In genomic region chr9:92232190-92232589, GRCh38 we compare ENCODE assay signal across 19 cellular contexts.
DNase-seq lines count a peak whose midpoint lies in the region; ATAC-seq, FAIRE-seq and TF ChIP-seq lines count a peak whose summit lies in the region.
"Had no signal": no experiment of that assay in that cellular context is flagged by ENCODE, and none has a peak within 500 bp of the region (broad histone marks: within the 10 kb centered on the region; RNA-seq: fewer than 3 reads in every experiment).

No MANE protein-coding gene starts in this region.

- no peak for TF ChIP-seq RAD21 in HepG2 (CRISPR knock-in tag; IDR thresholded peaks at IDR 0.05)
- no peak for TF ChIP-seq RAD21 in K562 (CRISPR knock-in tag; conservative IDR thresholded peaks at IDR 0.05 in 1 of 2, IDR thresholded peaks at IDR 0.05 in 1 of 2)

- POLR2A ChIA-PET in HepG2 (lab: Yijun Ruan, JAX): no interaction called here
- POLR2A ChIA-PET in K562 (lab: Yijun Ruan, JAX): interaction anchor here (1.1 to 1.4 kb wide), 2 partner anchors 11 to 85 kb away, joined by 3 to 4 read pairs; no protein-coding TSS in a partner anchor

- intact Hi-C loops in HepG2 (cut with micrococcal nuclease; ENCODE audit: unreplicated experiment): no loop called here
- intact Hi-C loops in right lobe of liver (cut with DNase I): no loop called here
- intact Hi-C loops in K562 (cut with micrococcal nuclease): no loop called here

- in situ Hi-C loops in HepG2 (cut with HindIII; ENCODE audit: extremely low pct_ligation_motif_present, low pct_unique_long_range_greater_than_20kb): no loop called here
- in situ Hi-C loops in K562 (cut with MboI): no loop called here

- CTCF ChIA-PET in activated CD8-positive, alpha-beta memory T cell treated with anti-CD3 and anti-CD28 coated beads, Interleukin-2, amount 10 ng/mL, durations not matched to agents 7 days and 5 days (lab: Charles Lee): interaction anchor here (1.0 to 2.7 kb wide), 2 partner anchors 92 to 94 kb away, joined by 4 to 10 read pairs; no protein-coding TSS in a partner anchor
- CTCF ChIA-PET in HepG2 (lab: Yijun Ruan, JAX; ENCODE audit: low intra/inter-chr PET ratio, low total read pairs) (no interaction called here), K562 (lab: Yijun Ruan, JAX; ENCODE audit: low intra/inter-chr PET ratio) (no interaction called here)

- H3K4me1 ChIP-seq in HepG2 (ENCODE audit: insufficient read depth, low read length): no peaks in the 10 kb centered on the region
- no peaks in the 10 kb centered on the region for H3K4me1 ChIP-seq in right lobe of liver
- H3K4me1 ChIP-seq in K562 (replicated peaks in 1 of 2; ENCODE audit: control insufficient read depth in 2 of 2, insufficient read depth in 2 of 2, low read length in 2 of 2): no peaks in the 10 kb centered on the region
- H3K4me1 ChIP-seq: HAP-1 had no signal

- H3K4me3 Mint-ChIP-seq in activated CD8-positive, alpha-beta memory T cell treated with anti-CD3 and anti-CD28 coated beads, Interleukin-2, amount 10 ng/mL, durations not matched to agents 7 days and 5 days: no peak overlapping the region
- H3K4me3 Mint-ChIP-seq: B cell; CD4-positive, alpha-beta T cell had no signal

- H3K9ac ChIP-seq in HepG2 (ENCODE audit: insufficient read depth, low read depth, low read length) (no peak overlapping the region), K562 (ENCODE audit: insufficient read depth in 1 of 2, low read depth in 2 of 2, low read length in 2 of 2) (no peak overlapping the region)

- H3K9me3 ChIP-seq in HepG2 (ENCODE audit: low read length): no peaks in the 10 kb centered on the region
- H3K9me3 ChIP-seq in right lobe of liver: no peaks in the 10 kb centered on the region
- no peaks in the 10 kb centered on the region for H3K9me3 ChIP-seq in K562 (replicated peaks; ENCODE audit: control insufficient read depth, insufficient read depth, low read depth, low read length)
- H3K9me3 ChIP-seq: HAP-1 had no signal

- H3K27ac Mint-ChIP-seq in activated CD8-positive, alpha-beta memory T cell treated with anti-CD3 and anti-CD28 coated beads, Interleukin-2, amount 10 ng/mL, durations not matched to agents 7 days and 5 days: peak overlapping the region; percentile 2
- H3K27ac Mint-ChIP-seq: B cell; CD4-positive, alpha-beta T cell had no signal

- no peak overlapping the region for H3K4me3 ChIP-seq in HepG2 (replicated peaks in 1 of 3; ENCODE audit: insufficient read depth in 1 of 3, low read depth in 2 of 3, low read length in 3 of 3)
- H3K4me3 ChIP-seq in right lobe of liver: no peak overlapping the region
- no peak overlapping the region for H3K4me3 ChIP-seq in K562
- H3K4me3 ChIP-seq: HAP-1 had no signal

- H2AFZ ChIP-seq in HepG2 (ENCODE audit: low read length): no peak overlapping the region
- no peak overlapping the region for H2AFZ ChIP-seq in K562 (ENCODE audit: low read depth, low read length)

- TF ChIP-seq POLR2A in HepG2 (IDR thresholded peaks at IDR 0.05; ENCODE audit: insufficient read depth in 1 of 2, low read depth in 2 of 2, low read length in 2 of 2) (no peak), right lobe of liver (IDR thresholded peaks at IDR 0.05) (no peak), K562 (conservative IDR thresholded peaks at IDR 0.05) (0 out of 2 replicates have a peak, but pooled peaks have one; percentile 36)

- H3K36me3 Mint-ChIP-seq in activated CD8-positive, alpha-beta memory T cell treated with anti-CD3 and anti-CD28 coated beads, Interleukin-2, amount 10 ng/mL, durations not matched to agents 7 days and 5 days: peaks cover 53% of the 10 kb centered on the region

- peaks cover 9 to 49% of the 10 kb centered on the region in 2 experiments for H3K36me3 ChIP-seq in HepG2 (replicated peaks in 1 of 2; ENCODE audit: control insufficient read depth in 1 of 2, insufficient read depth in 2 of 2, low read length in 2 of 2)
- peaks cover 0 to 22% (median 4%) of the 10 kb centered on the region in 4 donors for H3K36me3 ChIP-seq in right lobe of liver
- peaks cover 88% of the 10 kb centered on the region for H3K36me3 ChIP-seq in K562 (ENCODE audit: control insufficient read depth, insufficient read depth, low read length)

- TF ChIP-seq CTCF in HepG2 (CRISPR knock-in tag; IDR thresholded peaks at IDR 0.05) (no peak), right lobe of liver (IDR thresholded peaks at IDR 0.05) (no peak), K562 (IDR thresholded peaks at IDR 0.05 in 2 of 3, conservative IDR thresholded peaks at IDR 0.05 in 1 of 3; ENCODE audit: insufficient read depth in 2 of 3, low read depth in 1 of 3, low read length in 3 of 3) (no peak)

- H3K9me1 ChIP-seq in K562 (ENCODE audit: control insufficient read depth, insufficient read depth, low read length): no peaks in the 10 kb centered on the region

- no peaks in the 10 kb centered on the region for H3K79me2 ChIP-seq in HepG2 (ENCODE audit: insufficient read depth, low read length)
- peaks cover 4% of the 10 kb centered on the region; the same call in 1 of the 3 replicates for H3K79me2 ChIP-seq in K562 (ENCODE audit: control insufficient read depth, insufficient read depth, low read length)

- H3K4me1 Mint-ChIP-seq in activated CD8-positive, alpha-beta memory T cell treated with anti-CD3 and anti-CD28 coated beads, Interleukin-2, amount 10 ng/mL, durations not matched to agents 7 days and 5 days: peaks cover 11% of the 10 kb centered on the region
- H3K4me1 Mint-ChIP-seq: B cell had no signal

- no peaks in the 10 kb centered on the region for H3K27me3 Mint-ChIP-seq in activated CD8-positive, alpha-beta memory T cell treated with anti-CD3 and anti-CD28 coated beads, Interleukin-2, amount 10 ng/mL, durations not matched to agents 7 days and 5 days
- H3K27me3 Mint-ChIP-seq: B cell; CD4-positive, alpha-beta T cell had no signal

- WGBS in HepG2 (ENCODE audit: low lambda C conversion rate): 100% methylated on average over 1 of the region's 1 CpG
- 77% methylated on average over 1 of the region's 1 CpG for WGBS in right lobe of liver (ENCODE audit: insufficient coverage, low coverage, low lambda C conversion rate, missing lambda C conversion rate)
- 87% methylated on average over 1 of the region's 1 CpG for WGBS in K562 (ENCODE audit: insufficient coverage, low coverage, missing lambda C conversion rate)

- no peak overlapping the region for H3K4me2 ChIP-seq in HepG2 (ENCODE audit: low read depth, low read length)
- H3K4me2 ChIP-seq in K562 (ENCODE audit: insufficient read depth, low read length): no peak overlapping the region

- TF ChIP-seq EP300 in HepG2 (IDR thresholded peaks at IDR 0.05; ENCODE audit: low read depth in 2 of 2, low read length in 2 of 2): no peak
- TF ChIP-seq EP300 in HepG2 (CRISPR knock-in tag; IDR thresholded peaks at IDR 0.05; ENCODE audit: borderline replicate concordance): no peak
- TF ChIP-seq EP300 in K562 (IDR thresholded peaks at IDR 0.05; ENCODE audit: low read length): no peak

- H3K9me3 Mint-ChIP-seq in activated CD8-positive, alpha-beta memory T cell treated with anti-CD3 and anti-CD28 coated beads, Interleukin-2, amount 10 ng/mL, durations not matched to agents 7 days and 5 days (ENCODE audit: low read depth): peaks cover 1% of the 10 kb centered on the region
- H3K9me3 Mint-ChIP-seq: CD4-positive, alpha-beta T cell had no signal

- ATAC-seq in activated CD8-positive, alpha-beta memory T cell treated with anti-CD3 and anti-CD28 coated beads, Interleukin-2, amount 10 ng/mL, durations not matched to agents 7 days and 5 days: no peak
- no peak for ATAC-seq in HepG2
- no peak for ATAC-seq in right lobe of liver
- ATAC-seq in K562: no peak
- ATAC-seq in HG03354 (IDR thresholded peaks at IDR 0.05; ENCODE audit: poor library complexity, severe bottlenecking, unreplicated experiment): no peak

- BruUV-seq in HepG2 (replicated peaks; lab: Mats Ljungman, UMichigan) (no TSS peak), K562 (replicated peaks; lab: Mats Ljungman, UMichigan) (no TSS peak)

- H3K27me3 ChIP-seq in HepG2 (ENCODE audit: control insufficient read depth in 1 of 2, insufficient read depth in 2 of 2, low read length in 2 of 2) (no peaks in the 10 kb centered on the region), right lobe of liver (no peaks in the 10 kb centered on the region), K562 (ENCODE audit: control insufficient read depth in 2 of 2, insufficient read depth in 2 of 2, low read length in 2 of 2) (no peaks in the 10 kb centered on the region)

- no peak overlapping the region for H3K27ac ChIP-seq in HepG2 (ENCODE audit: extremely low read length, insufficient read depth, low read length)
- H3K27ac ChIP-seq in right lobe of liver: no peak overlapping the region
- H3K27ac ChIP-seq in K562 (ENCODE audit: extremely low read depth, low read depth, low read length): no peak overlapping the region

- no peak for DNase-seq in activated CD8-positive, alpha-beta memory T cell treated with anti-CD3 and anti-CD28 coated beads, Interleukin-2, amount 10 ng/mL, durations not matched to agents 7 days and 5 days
- no peak for DNase-seq in activated CD8-positive, alpha-beta memory T cell treated with anti-CD3 and anti-CD28 coated beads, Interleukin-2, amount 50 U/mL, for 4 hours
- DNase-seq in HepG2 (ENCODE audit: low spot score) (no peak), right lobe of liver (no peak), K562 (ENCODE audit: extremely low read depth in 1 of 4, low spot score in 3 of 4) (no peak), DMS53 (lab: John Stamatoyannopoulos, UW) (no peak), foreskin melanocyte (no peak)
- DNase-seq: 8988T; ACHN; C1 segment of cervical spinal cord; CD4-positive, alpha-beta T cell; DMS79 treated with DMSO at 0.1 percent for 48 hours; EL; GOT3 had no signal

- no peaks in the 10 kb centered on the region for H4K20me1 ChIP-seq in HepG2 (ENCODE audit: insufficient read depth, low read length)
- no peaks in the 10 kb centered on the region for H4K20me1 ChIP-seq in K562 (replicated peaks; ENCODE audit: control insufficient read depth, insufficient read depth, low read length)

- FAIRE-seq in HepG2 (lab: Jason Lieb, UNC): no peak
- no peak for FAIRE-seq in K562 (lab: Jason Lieb, UNC)
- FAIRE-seq: G401.6, GM12891 had no signal

TF ChIP-seq in HepG2, 621 proteins besides CTCF, POLR2A, EP300 and RAD21:
- TF ChIP-seq MAFK (conservative IDR thresholded peaks at IDR 0.05 in 1 of 2, IDR thresholded peaks at IDR 0.05 in 1 of 2; ENCODE audit: low read length in 2 of 2) (peak; percentile 28 to 79; a peak in 3 of 4 replicates), MAFF (IDR thresholded peaks at IDR 0.05; ENCODE audit: low read depth, low read length) (peak; percentile 53; the same call in 1 of the 2 replicates), SIN3A (IDR thresholded peaks at IDR 0.05; ENCODE audit: borderline replicate concordance, low read depth, low read length) (no peak)
TF ChIP-seq in HepG2: peak in this region for 2.

TF ChIP-seq in K562, 482 proteins besides CTCF, POLR2A, EP300 and RAD21 (continues in another document):
- peak; percentile 38 for TF ChIP-seq POLR2B (IDR thresholded peaks at IDR 0.05; ENCODE audit: low read depth, partially characterized antibody)
- TF ChIP-seq ZNF316 (IDR thresholded peaks at IDR 0.05): peak; percentile 93
- no peak for TF ChIP-seq MXD1 (CRISPR knock-in tag; IDR thresholded peaks at IDR 0.05; ENCODE audit: borderline replicate concordance, poor library complexity, severe bottlenecking)
